8 cellular contexts compared by ENCODE assay signal in the genomic region with DNA sequence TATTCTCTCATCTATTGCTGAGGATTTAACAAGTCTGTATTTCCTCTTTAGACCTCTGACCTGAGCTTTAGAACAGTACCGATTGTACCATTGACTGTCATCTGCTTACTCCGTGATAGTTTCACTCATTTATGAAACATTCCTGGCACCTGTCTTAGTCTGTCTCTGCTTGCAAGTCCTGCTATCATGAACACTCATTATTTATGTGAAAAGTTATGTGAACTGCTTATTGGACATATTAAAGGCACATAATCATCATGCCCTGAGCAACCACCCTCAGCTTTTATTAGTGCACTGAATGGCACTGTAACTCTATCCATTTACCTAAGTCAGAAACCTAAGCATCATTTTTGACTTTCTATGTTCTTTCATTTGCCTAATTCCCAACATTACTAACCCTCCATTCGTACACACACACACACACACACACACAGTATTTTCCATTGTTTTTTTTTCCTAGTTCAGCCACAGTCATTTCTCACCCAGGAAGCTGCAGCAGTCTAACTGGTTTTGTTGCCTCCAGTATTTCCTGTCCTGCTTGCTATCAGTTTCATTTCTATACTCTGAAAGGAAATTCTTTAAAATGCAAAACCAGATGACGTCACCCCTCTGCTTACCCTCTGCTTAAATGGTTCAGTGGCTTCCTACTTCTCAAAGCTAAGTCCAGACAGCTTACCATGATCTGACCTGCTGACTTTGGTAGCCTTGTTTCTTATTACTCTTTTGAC.
DNase-seq lines count a peak whose midpoint lies in the region; ATAC-seq and TF ChIP-seq lines count a peak whose summit lies in the region.

No MANE protein-coding gene starts in this region.

- H3K4me2 ChIP-seq in OCI-LY7 (ENCODE audit: low read length), result peak overlapping the region; percentile 83

- H4K20me1 ChIP-seq in OCI-LY7 (ENCODE audit: insufficient read depth, low read length), result no peaks in the 10 kb centered on the region

- H3K27ac ChIP-seq in OCI-LY7 (ENCODE audit: low read depth, low read length, poor library complexity, severe bottlenecking), result peak overlapping the region; percentile 78

- TF ChIP-seq CTCF in OCI-LY7 (conservative IDR thresholded peaks at IDR 0.05; ENCODE audit: low read length), result no peak

- peaks cover 69% of the 10 kb centered on the region for H3K4me1 Mint-ChIP-seq in activated naive CD8-positive, alpha-beta T cell (ENCODE audit: low read depth)

- H2AFZ ChIP-seq in OCI-LY7 (ENCODE audit: low read length), result no peak overlapping the region; the same call in 1 of the 2 replicates

- peaks cover 12% of the 10 kb centered on the region for H3K36me3 ChIP-seq in OCI-LY7 (ENCODE audit: insufficient read depth, low read length)
- peaks cover 4% of the 10 kb centered on the region; the same call in 1 of the 2 replicates for H3K36me3 ChIP-seq in MG63

- peak; percentile 11 for DNase-seq in AG20443 (ENCODE audit: low spot score)
- DNase-seq in OCI-LY7 (ENCODE audit: low spot score), result peak; percentile 85
- DNase-seq in iPS-NIHi11 (ENCODE audit: low spot score), result peak; percentile 42
- DNase-seq in stimulated activated CD4-positive, alpha-beta T cell treated with anti-CD3 and anti-CD28 coated beads, Interleukin-2, amount 100 ng/mL, for 24 hours, result peak; percentile 23 to 44
- no peak for DNase-seq in MG63

- CTCF ChIA-PET in OCI-LY7 (lab: Charles Lee; ENCODE audit: unreplicated experiment), result interaction anchor here (0.8 kb wide), 1 partner anchor 77 kb away, joined by 3 read pairs; a partner anchor contains a TSS

- no peaks in the 10 kb centered on the region for H3K27me3 Mint-ChIP-seq in activated naive CD8-positive, alpha-beta T cell

- peak; percentile 98 for ATAC-seq in GM19035 (IDR thresholded peaks at IDR 0.05; ENCODE audit: unreplicated experiment)
- ATAC-seq in HG03159 (IDR thresholded peaks at IDR 0.05; ENCODE audit: unreplicated experiment), result peak; percentile 99

- H3K4me1 ChIP-seq in OCI-LY7 (ENCODE audit: insufficient read depth, low read length, poor library complexity, severe bottlenecking), result peaks cover 27% of the 10 kb centered on the region

- no peaks in the 10 kb centered on the region for H3K9me3 Mint-ChIP-seq in activated naive CD8-positive, alpha-beta T cell (ENCODE audit: low read depth)

- intact Hi-C loops in OCI-LY7 (cut with micrococcal nuclease; ENCODE audit: unreplicated experiment), result loop anchor here (5.0 kb wide), 1 partner anchor 78 kb away; a partner anchor contains a TSS

- H3K9me3 ChIP-seq in OCI-LY7 (ENCODE audit: low read length) (no peaks in the 10 kb centered on the region), MG63 (no peaks in the 10 kb centered on the region)

- POLR2A ChIA-PET in OCI-LY7 (lab: Charles Lee), result interaction anchor here (0.6 to 1.6 kb wide), 5 partner anchors 10 to 161 kb away, joined by 3 to 4 read pairs (median 3); no protein-coding TSS in a partner anchor

- no TSS peak for BruUV-seq in OCI-LY7 (replicated peaks; lab: Mats Ljungman, UMichigan)

- H3K4me3 ChIP-seq in OCI-LY7 (ENCODE audit: low read depth, low read length, poor library complexity, severe bottlenecking), result peak overlapping the region; percentile 62
- no peak overlapping the region for H3K4me3 ChIP-seq in MG63

- peaks cover 20% of the 10 kb centered on the region; the same call in 1 of the 2 replicates for H3K79me2 ChIP-seq in OCI-LY7 (ENCODE audit: insufficient read depth, low read depth, low read length)

- peak overlapping the region; percentile 95 for H3K27ac Mint-ChIP-seq in activated naive CD8-positive, alpha-beta T cell

- peaks cover 25% of the 10 kb centered on the region for H3K36me3 Mint-ChIP-seq in activated naive CD8-positive, alpha-beta T cell

- no peaks in the 10 kb centered on the region for H3K9me2 ChIP-seq in OCI-LY7 (ENCODE audit: insufficient read depth, low read length)

- no peaks in the 10 kb centered on the region for H3K27me3 ChIP-seq in MG63

- peak overlapping the region; percentile 82 for H3K4me3 Mint-ChIP-seq in activated naive CD8-positive, alpha-beta T cell
